Comparison of ENCODE assay signal across 9 cellular contexts in genomic region chr2:113818382-113818951, GRCh38.
DNase-seq lines count a peak whose midpoint lies in the region; ATAC-seq and TF ChIP-seq lines count a peak whose summit lies in the region.
"Had no signal": no experiment of that assay in that cellular context is flagged by ENCODE, and none has a peak within 500 bp of the region (broad histone marks: within the 10 kb centered on the region; RNA-seq: fewer than 3 reads in every experiment).

No MANE protein-coding gene starts in this region.

- no peaks in the 10 kb centered on the region for H3K4me1 ChIP-seq in right lobe of liver
- H3K4me1 ChIP-seq in vagina, result peaks cover 10% of the 10 kb centered on the region
- H3K4me1 ChIP-seq in esophagus squamous epithelium, result peaks cover 0 to 14% (median 8%) of the 10 kb centered on the region in 3 donors

- H3K9me3 ChIP-seq in right lobe of liver, result no peaks in the 10 kb centered on the region
- H3K9me3 ChIP-seq in vagina, result no peaks in the 10 kb centered on the region
- H3K9me3 ChIP-seq in esophagus squamous epithelium, result no peaks in the 10 kb centered on the region

- 45% methylated on average over 8 of the region's 10 CpGs for WGBS in right lobe of liver (ENCODE audit: insufficient coverage, low coverage, low lambda C conversion rate, missing lambda C conversion rate)
- WGBS in esophagus squamous epithelium, 2 donors, result 15 to 18% methylated on average over 10 of the region's 10 CpGs

- no peak for DNase-seq in Right ventricle myocardium inferior (ENCODE audit: missing footprints)
- DNase-seq in cardiac septum (ENCODE audit: low spot score), result no peak
- peak; percentile 3 for DNase-seq in cerebellar cortex (ENCODE audit: low spot score)
- no peak for DNase-seq in right lobe of liver
- no peak for DNase-seq in vagina (ENCODE audit: extremely low spot score in 2 of 2)
- no peak for DNase-seq in activated T-cell treated with anti-CD3 and anti-CD28 coated beads, Interleukin-2, amount 50 U/mL, for 48 hours
- DNase-seq in esophagus squamous epithelium (lab: John Stamatoyannopoulos, UW), result no peak
- no peak for DNase-seq in GM10266 (ENCODE audit: extremely low spot score)
- DNase-seq: activated effector memory CD4-positive, alpha-beta T cell treated with Interleukin-2 at 50 U/mL for 16 hours had no signal

- TF ChIP-seq CTCF in right lobe of liver (IDR thresholded peaks at IDR 0.05), result no peak
- no peak for TF ChIP-seq CTCF in vagina (IDR thresholded peaks at IDR 0.05)
- no peak for TF ChIP-seq CTCF in esophagus squamous epithelium (IDR thresholded peaks at IDR 0.05)
- TF ChIP-seq CTCF in GM10266 (IDR thresholded peaks at IDR 0.05; ENCODE audit: control insufficient read depth, insufficient read depth, low read depth, missing control alignments), result no peak

- intact Hi-C loops in Right ventricle myocardium inferior (cut with DNase I) (loop anchor here (2.0 kb wide), 1 partner anchor 62 kb away; the partner anchor contains the start of gene SLC35F5), cardiac septum (cut with DNase I) (loop anchor here (2.0 kb wide), 2 partner anchors 58 to 70 kb away; no protein-coding TSS in a partner anchor), right lobe of liver (cut with DNase I) (no loop called here), vagina (cut with DNase I) (no loop called here), esophagus squamous epithelium (cut with DNase I) (no loop called here)

- no peak overlapping the region for H3K4me3 ChIP-seq in right lobe of liver
- H3K4me3 ChIP-seq in vagina, result no peak overlapping the region
- peak overlapping the region in 1 of 4 donors; percentile 15 for H3K4me3 ChIP-seq in esophagus squamous epithelium

- TF ChIP-seq POLR2A in right lobe of liver (IDR thresholded peaks at IDR 0.05) (no peak), vagina (IDR thresholded peaks at IDR 0.05) (no peak), esophagus squamous epithelium (IDR thresholded peaks at IDR 0.05) (no peak)

- ATAC-seq in Right ventricle myocardium inferior (peak; percentile 84), right lobe of liver (peak; percentile 54 to 90 (median 72))

- H3K27ac ChIP-seq in right lobe of liver (no peak overlapping the region), vagina (peak overlapping the region; percentile 46), esophagus squamous epithelium (peak overlapping the region in 1 of 4 donors; percentile 37)

- H3K36me3 ChIP-seq in right lobe of liver, result no peaks in the 10 kb centered on the region
- no peaks in the 10 kb centered on the region for H3K36me3 ChIP-seq in vagina
- no peaks in the 10 kb centered on the region for H3K36me3 ChIP-seq in esophagus squamous epithelium

- H3K27me3 ChIP-seq in right lobe of liver (no peaks in the 10 kb centered on the region), vagina (no peaks in the 10 kb centered on the region), esophagus squamous epithelium (no peaks in the 10 kb centered on the region)

Comparison
In these comparisons a context has a peak if more than half of its experiments do, and no peak if none do; other contexts are left out.
1. intact Hi-C loops: an anchor here in Right ventricle myocardium inferior (2.0 kb wide) and cardiac septum (2.0 kb wide); none called in right lobe of liver, vagina and esophagus squamous epithelium.